In the genomic region with DNA sequence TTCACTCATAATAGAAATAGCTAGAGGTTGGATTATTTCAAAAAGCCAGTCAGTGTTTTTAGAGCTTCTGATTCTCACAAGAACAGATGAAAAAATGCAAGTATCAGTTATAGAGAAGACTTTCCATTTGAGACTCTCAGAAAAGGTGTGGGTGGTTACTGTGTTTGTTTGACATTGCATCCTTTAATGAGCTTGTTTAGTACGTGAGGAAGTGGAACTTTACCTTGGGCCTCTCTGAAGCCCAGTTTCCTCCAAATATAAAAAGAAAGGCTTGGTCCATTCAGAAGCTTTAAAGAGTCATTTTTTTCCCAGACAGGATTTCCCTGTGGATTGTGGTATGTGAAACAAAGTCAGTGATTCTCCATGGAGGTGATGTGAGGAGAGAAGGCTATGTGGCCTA, we compare ENCODE assay signal across 11 cellular contexts.
DNase-seq lines count a peak whose midpoint lies in the region; ATAC-seq and TF ChIP-seq lines count a peak whose summit lies in the region.
"Had no signal": no experiment of that assay in that cellular context is flagged by ENCODE, and none has a peak within 500 bp of the region (broad histone marks: within the 10 kb centered on the region; RNA-seq: fewer than 3 reads in every experiment).

No MANE protein-coding gene starts in this region.

- no peak overlapping the region for H3K9ac ChIP-seq in subcutaneous abdominal adipose tissue (ENCODE audit: low read length in 5 of 5)
- H3K9ac ChIP-seq in SK-N-SH, result no peak overlapping the region

- H3K36me3 ChIP-seq in OCI-LY7 (ENCODE audit: insufficient read depth, low read length) (peaks cover 11% of the 10 kb centered on the region), subcutaneous abdominal adipose tissue (ENCODE audit: control insufficient read depth in 5 of 5, insufficient read depth in 5 of 5, low read length in 5 of 5) (no peaks in the 10 kb centered on the region), SK-N-SH (replicated peaks in 1 of 2; ENCODE audit: control insufficient read depth in 1 of 2, insufficient read depth in 2 of 2, low read length in 1 of 2) (no peaks in the 10 kb centered on the region)
- H3K36me3 ChIP-seq: SJSA1 had no signal

- H3F3A ChIP-seq in SK-N-SH (replicated peaks; ENCODE audit: insufficient read depth), result no peaks in the 10 kb centered on the region

- peak overlapping the region; percentile 61 for H3K27ac ChIP-seq in OCI-LY7 (ENCODE audit: low read depth, low read length, poor library complexity, severe bottlenecking)
- H3K27ac ChIP-seq in subcutaneous abdominal adipose tissue (ENCODE audit: low read depth, low read length), result peak overlapping the region; percentile 6
- H3K27ac ChIP-seq in SK-N-SH (ENCODE audit: low read depth in 2 of 2, low read length in 1 of 2), result no peak overlapping the region
- H3K27ac ChIP-seq: SJSA1 had no signal

- POLR2A ChIA-PET in OCI-LY7 (lab: Charles Lee) (interaction anchor here (0.6 to 19.3 kb wide), 4 partner anchors 9 to 43 kb away, joined by 3 to 356 read pairs (median 5); no protein-coding TSS in a partner anchor), SK-N-SH (lab: Yijun Ruan, JAX) (no interaction called here)

- H3K79me2 ChIP-seq in OCI-LY7 (ENCODE audit: insufficient read depth, low read depth, low read length) (peaks cover 99% of the 10 kb centered on the region), SK-N-SH (ENCODE audit: insufficient read depth) (peaks cover 95% of the 10 kb centered on the region)

- H3K9me2 ChIP-seq in OCI-LY7 (ENCODE audit: insufficient read depth, low read length) (no peaks in the 10 kb centered on the region), SK-N-SH (no peaks in the 10 kb centered on the region)

- TF ChIP-seq CTCF in OCI-LY7 (conservative IDR thresholded peaks at IDR 0.05; ENCODE audit: low read length) (no peak), SK-N-SH (IDR thresholded peaks at IDR 0.05) (no peak)

- no peak for TF ChIP-seq RAD21 in SK-N-SH (IDR thresholded peaks at IDR 0.05; ENCODE audit: low read length)

- intact Hi-C loops in OCI-LY7 (cut with micrococcal nuclease; ENCODE audit: unreplicated experiment), result no loop called here

- TF ChIP-seq EP300 in SK-N-SH (IDR thresholded peaks at IDR 0.05; ENCODE audit: borderline replicate concordance in 1 of 2, low read depth in 1 of 2, low read length in 1 of 2), result no peak

- DNase-seq in activated T-cell treated with anti-CD3 and anti-CD28 coated beads, Interleukin-2, amount 50 U/mL, for 4 hours, result no peak
- no peak for DNase-seq in activated T-cell treated with anti-CD3 and anti-CD28 coated beads, Interleukin-2, amount 50 U/mL, for 48 hours
- DNase-seq in OCI-LY7 (ENCODE audit: low spot score), result peak; percentile 56
- no peak for DNase-seq in SK-N-SH
- DNase-seq in NCI-H774 (lab: John Stamatoyannopoulos, UW), result no peak
- no peak for DNase-seq in NCI-H1417 (lab: John Stamatoyannopoulos, UW)
- DNase-seq: activated gamma-delta T cell treated with Interleukin-2 at 50 U/mL for 16 hours; stimulated activated CD4-positive, alpha-beta T cell treated with anti-CD3 and anti-CD28 coated beads, Interleukin-4, amount 100 ng/mL, for 24 hours had no signal

- H3K27me3 ChIP-seq in subcutaneous abdominal adipose tissue (ENCODE audit: control insufficient read depth in 5 of 5, insufficient read depth in 4 of 5, low read length in 5 of 5) (no peaks in the 10 kb centered on the region), SK-N-SH (ENCODE audit: insufficient read depth) (no peaks in the 10 kb centered on the region)
- H3K27me3 ChIP-seq: SJSA1 had no signal

- H4K20me1 ChIP-seq in OCI-LY7 (ENCODE audit: insufficient read depth, low read length) (no peaks in the 10 kb centered on the region), SK-N-SH (ENCODE audit: insufficient read depth) (peaks cover 5% of the 10 kb centered on the region)

- no peaks in the 10 kb centered on the region for H3K27me3 Mint-ChIP-seq in activated T-cell treated with anti-CD3 and anti-CD28 coated beads, Interleukin-2, amount 50 U/mL, for 4 hours (ENCODE audit: low read depth)

- no peaks in the 10 kb centered on the region for H3K9me3 Mint-ChIP-seq in activated T-cell treated with anti-CD3 and anti-CD28 coated beads, Interleukin-2, amount 50 U/mL, for 4 hours

- H3K4me3 Mint-ChIP-seq in activated T-cell treated with anti-CD3 and anti-CD28 coated beads, Interleukin-2, amount 50 U/mL, for 4 hours, result no peak overlapping the region

- CTCF ChIA-PET in OCI-LY7 (lab: Charles Lee; ENCODE audit: unreplicated experiment), result interaction anchor here (0.9 to 1.2 kb wide), 2 partner anchors 14 to 17 kb away, joined by 4 read pairs; no protein-coding TSS in a partner anchor
- CTCF ChIA-PET in SK-N-SH (lab: Yijun Ruan, JAX), result interaction anchor here (0.6 to 2.1 kb wide), 3 partner anchors 8 to 281 kb away, joined by 3 to 14 read pairs (median 3); no protein-coding TSS in a partner anchor

- H2AFZ ChIP-seq in OCI-LY7 (ENCODE audit: low read length) (peak overlapping the region; percentile 3; the same call in 1 of the 2 replicates), SK-N-SH (ENCODE audit: low read depth) (no peak overlapping the region)

- H3K4me1 ChIP-seq in OCI-LY7 (ENCODE audit: insufficient read depth, low read length, poor library complexity, severe bottlenecking), result peaks cover 98% of the 10 kb centered on the region
- H3K4me1 ChIP-seq in subcutaneous abdominal adipose tissue (ENCODE audit: control insufficient read depth in 5 of 5, insufficient read depth in 5 of 5, low read length in 5 of 5), result peaks cover 3 to 30% (median 23%) of the 10 kb centered on the region in 5 donors
- H3K4me1 ChIP-seq in SK-N-SH (ENCODE audit: control insufficient read depth in 1 of 2, insufficient read depth in 2 of 2, low read depth in 1 of 2, low read length in 1 of 2), result peaks cover 15 to 26% of the 10 kb centered on the region in 2 experiments

- H3K9me3 ChIP-seq in OCI-LY7 (ENCODE audit: low read length) (no peaks in the 10 kb centered on the region), subcutaneous abdominal adipose tissue (ENCODE audit: control insufficient read depth in 5 of 5, low read length in 5 of 5) (no peaks in the 10 kb centered on the region), SK-N-SH (no peaks in the 10 kb centered on the region)
- H3K9me3 ChIP-seq: SJSA1 had no signal

- ATAC-seq in activated T-cell treated with anti-CD3 and anti-CD28 coated beads, Interleukin-2, amount 50 U/mL, for 4 hours, result peak; percentile 62 to 79
- ATAC-seq in HG02678 (IDR thresholded peaks at IDR 0.05; ENCODE audit: unreplicated experiment), result peak; percentile 77

- H3K4me2 ChIP-seq in OCI-LY7 (ENCODE audit: low read length) (peak overlapping the region; percentile 62), SK-N-SH (no peak overlapping the region)

- H3K4me3 ChIP-seq in OCI-LY7 (ENCODE audit: low read depth, low read length, poor library complexity, severe bottlenecking), result peak overlapping the region; percentile 39
- H3K4me3 ChIP-seq in subcutaneous abdominal adipose tissue (ENCODE audit: low read depth in 1 of 5, low read length in 5 of 5), result no peak overlapping the region
- no peak overlapping the region for H3K4me3 ChIP-seq in SK-N-SH (ENCODE audit: low read depth in 2 of 2, low read length in 1 of 2)
- H3K4me3 ChIP-seq: SJSA1 had no signal

- no TSS peak for BruUV-seq in OCI-LY7 (replicated peaks; lab: Mats Ljungman, UMichigan)

- WGBS in SK-N-SH (ENCODE audit: low lambda C conversion rate), result 100% methylated on average over 1 of the region's 1 CpG

- H3K36me3 Mint-ChIP-seq in activated T-cell treated with anti-CD3 and anti-CD28 coated beads, Interleukin-2, amount 50 U/mL, for 4 hours (ENCODE audit: insufficient read depth), result peaks cover 5% of the 10 kb centered on the region

- peaks cover 80% of the 10 kb centered on the region for H3K4me1 Mint-ChIP-seq in activated T-cell treated with anti-CD3 and anti-CD28 coated beads, Interleukin-2, amount 50 U/mL, for 4 hours (ENCODE audit: low read depth)

TF ChIP-seq in SK-N-SH, 30 proteins besides CTCF, POLR2A, EP300 and RAD21:
- no peak for TF ChIP-seq GABPA (IDR thresholded peaks at IDR 0.05; ENCODE audit: low read depth)
- TF ChIP-seq YY1 (IDR thresholded peaks at IDR 0.05; ENCODE audit: low read depth), result no peak
- TF ChIP-seq TCF12 (IDR thresholded peaks at IDR 0.05), result no peak
- no peak for TF ChIP-seq FOXJ3 (CRISPR knock-in tag; IDR thresholded peaks at IDR 0.05)
- TF ChIP-seq FOSL2 (IDR thresholded peaks at IDR 0.05; ENCODE audit: borderline replicate concordance, low read depth), result no peak
- no peak for TF ChIP-seq MAX (IDR thresholded peaks at IDR 0.05; ENCODE audit: low read depth)
- TF ChIP-seq EZH2phosphoT487 (IDR thresholded peaks at IDR 0.05; ENCODE audit: borderline replicate concordance, low read depth), result no peak

Comparison
In these comparisons a context has a peak if more than half of its experiments do, and no peak if none do; other contexts are left out.
1. H3K27ac ChIP-seq: peak in OCI-LY7 (single experiment) and subcutaneous abdominal adipose tissue (single experiment); none in SK-N-SH (0 of 2).